8 cellular contexts compared by ENCODE assay signal in genomic region chrX:43557792-43558191, GRCh38.
DNase-seq lines count a peak whose midpoint lies in the region; ATAC-seq, FAIRE-seq and TF ChIP-seq lines count a peak whose summit lies in the region.

No MANE protein-coding gene starts in this region.

- H3K36me3 ChIP-seq in right lobe of liver = no peaks in the 10 kb centered on the region

- no peaks in the 10 kb centered on the region for H3K4me1 ChIP-seq in right lobe of liver

- TF ChIP-seq CTCF in right lobe of liver (IDR thresholded peaks at IDR 0.05) = peak; percentile 68 to 78 (median 75)

- no peak for TF ChIP-seq POLR2A in right lobe of liver (IDR thresholded peaks at IDR 0.05)

- WGBS in right lobe of liver (ENCODE audit: insufficient coverage, low coverage, low lambda C conversion rate, missing lambda C conversion rate) = 6% methylated on average over 4 of the region's 4 CpGs

- H3K27me3 ChIP-seq in right lobe of liver = no peaks in the 10 kb centered on the region

- no peak overlapping the region for H3K4me3 ChIP-seq in right lobe of liver

- DNase-seq in AG20443 (ENCODE audit: low spot score) (peak; percentile 43), GM19240 (ENCODE audit: insufficient read length, low spot score) (peak; percentile 35), NCI-H345 treated with DMSO at 0.1 percent for 48 hours (lab: John Stamatoyannopoulos, UW; ENCODE audit: unreplicated experiment) (peak; percentile 22), right lobe of liver (peak in 2 of 3 donors; percentile 29 to 47)
- DNase-seq in activated CD4-positive, alpha-beta T cell treated with anti-CD3 and anti-CD28 coated beads for 4 hours = peak; percentile 49 to 61
- peak; percentile 38 for DNase-seq in stimulated activated CD8-positive, alpha-beta memory T cell treated with anti-CD3 and anti-CD28 coated beads, Interleukin-15, amount 100 ng/mL, for 1 hour (ENCODE audit: low read depth)

- peak; percentile 96 for FAIRE-seq in colon (lab: Jason Lieb, UNC)

- no peak overlapping the region for H3K27ac ChIP-seq in right lobe of liver

- intact Hi-C loops in right lobe of liver (cut with DNase I) = loop anchor here in 1 of 2 donors (10.0 kb wide), 1 partner anchor 197 kb away; no protein-coding TSS in a partner anchor

- no peaks in the 10 kb centered on the region for H3K9me3 ChIP-seq in right lobe of liver

- peak; percentile 73 to 78 (median 77) for ATAC-seq in right lobe of liver
- no peak for ATAC-seq in GM19023 (IDR thresholded peaks at IDR 0.05; ENCODE audit: unreplicated experiment)
